1 cellular context compared by ENCODE assay signal in genomic region chr11:251550-251949, GRCh38.
TF ChIP-seq lines count a peak whose summit lies in the region.

No MANE protein-coding gene starts in this region.

TF ChIP-seq in H1, 55 proteins besides CTCF, POLR2A, EP300 and RAD21:
- TF ChIP-seq GABPA (IDR thresholded peaks at IDR 0.05; ENCODE audit: borderline replicate concordance, insufficient read depth, low read length) (no peak), KDM1A (IDR thresholded peaks at IDR 0.05; ENCODE audit: borderline replicate concordance, low read length) (no peak)
